10 cellular contexts compared by ENCODE assay signal in the genomic region with DNA sequence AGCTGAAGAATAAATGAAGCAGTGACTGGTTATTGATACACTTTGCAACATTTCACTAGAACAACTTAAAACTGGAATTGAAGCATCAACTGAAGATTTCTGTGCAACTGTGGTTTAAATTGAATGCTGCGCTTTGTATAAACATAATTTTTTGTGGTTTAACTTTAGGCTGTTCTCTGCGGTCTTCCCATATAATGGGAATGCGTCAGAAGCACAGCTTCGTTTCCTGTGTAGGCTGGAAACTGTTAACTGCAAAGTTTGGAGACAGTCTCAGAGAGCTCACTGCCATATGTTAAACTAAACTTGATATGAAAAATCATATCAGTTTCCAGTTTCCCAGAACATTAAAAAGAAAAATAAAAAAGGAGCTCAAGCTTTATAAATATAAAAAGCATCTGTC.
DNase-seq lines count a peak whose midpoint lies in the region; ATAC-seq, FAIRE-seq and TF ChIP-seq lines count a peak whose summit lies in the region.
"Had no signal": no experiment of that assay in that cellular context is flagged by ENCODE, and none has a peak within 500 bp of the region (broad histone marks: within the 10 kb centered on the region; RNA-seq: fewer than 3 reads in every experiment).

No MANE protein-coding gene starts in this region.

- H3K9me3 ChIP-seq in AG04450 (ENCODE audit: control insufficient read depth, insufficient read depth, low read length) (no peaks in the 10 kb centered on the region), pancreas (no peaks in the 10 kb centered on the region), spleen (no peaks in the 10 kb centered on the region)

- intact Hi-C loops in pancreas (cut with DNase I) (no loop called here), spleen (cut with DNase I; ENCODE audit: low total_unique reads) (no loop called here)

- FAIRE-seq in pancreas (lab: Jason Lieb, UNC), result no peak

- CTCF ChIA-PET in AG04450 (lab: Charles Lee), result interaction anchor here (1.6 kb wide), 1 partner anchor 50 kb away, joined by 8 read pairs; no protein-coding TSS in a partner anchor

- no peak for ATAC-seq in pancreas
- ATAC-seq in HG03135 (IDR thresholded peaks at IDR 0.05; ENCODE audit: unreplicated experiment), result no peak

- H3K4me1 Mint-ChIP-seq in T-helper 1 cell treated with Interleukin-12 subunit alpha and Interleukin-12 subunit beta and Interleukin-4 antibody, amounts not matched to agents 30 μg/mL and 1 μg/mL, for 36 hours (ENCODE audit: low read depth), result peaks cover 37% of the 10 kb centered on the region

- peaks cover 3% of the 10 kb centered on the region for H3K27me3 Mint-ChIP-seq in T-helper 1 cell treated with Interleukin-12 subunit alpha and Interleukin-12 subunit beta and Interleukin-4 antibody, amounts not matched to agents 30 μg/mL and 1 μg/mL, for 36 hours (ENCODE audit: low read depth)

- H3K9me3 Mint-ChIP-seq in T-helper 1 cell treated with Interleukin-12 subunit alpha and Interleukin-12 subunit beta and Interleukin-4 antibody, amounts not matched to agents 30 μg/mL and 1 μg/mL, for 36 hours, result no peaks in the 10 kb centered on the region

- TF ChIP-seq CTCF in AG04450 (IDR thresholded peaks at IDR 0.05; ENCODE audit: low read depth, low read length) (no peak), fibroblast of villous mesenchyme (IDR thresholded peaks at IDR 0.05; ENCODE audit: insufficient read depth, low read depth, low read length) (no peak), pancreas (IDR thresholded peaks at IDR 0.05) (no peak), spleen (IDR thresholded peaks at IDR 0.05 in 8 of 11, conservative IDR thresholded peaks at IDR 0.05 in 3 of 11) (no peak)

- H3K36me3 Mint-ChIP-seq in T-helper 1 cell treated with Interleukin-12 subunit alpha and Interleukin-12 subunit beta and Interleukin-4 antibody, amounts not matched to agents 30 μg/mL and 1 μg/mL, for 36 hours (ENCODE audit: low read depth), result no peaks in the 10 kb centered on the region

- no peak for TF ChIP-seq POLR2A in spleen (IDR thresholded peaks at IDR 0.05)

- peak overlapping the region; percentile 5 for H3K4me3 Mint-ChIP-seq in T-helper 1 cell treated with Interleukin-12 subunit alpha and Interleukin-12 subunit beta and Interleukin-4 antibody, amounts not matched to agents 30 μg/mL and 1 μg/mL, for 36 hours

- peak; percentile 82 for DNase-seq in AG04450 (ENCODE audit: low read depth, low spot score)
- peak; percentile 74 for DNase-seq in HCEC 1CT
- DNase-seq in fibroblast of villous mesenchyme (ENCODE audit: low read depth), result peak; percentile 93
- no peak for DNase-seq in pancreas
- DNase-seq in spleen, result no peak
- no peak for DNase-seq in NCI-H526 (lab: John Stamatoyannopoulos, UW)
- DNase-seq: Karpas-422, NCI-H524 treated with DMSO at 0.1 percent for 48 hours had no signal

- H3K4me1 ChIP-seq in pancreas (no peaks in the 10 kb centered on the region), spleen (no peaks in the 10 kb centered on the region)

- no peak overlapping the region for H3K27ac ChIP-seq in AG04450 (ENCODE audit: low read depth, low read length)
- no peak overlapping the region for H3K27ac ChIP-seq in pancreas
- no peak overlapping the region for H3K27ac ChIP-seq in spleen

- POLR2A ChIA-PET in AG04450 (lab: Yijun Ruan, JAX), result no interaction called here

- H3K27me3 ChIP-seq in AG04450 (ENCODE audit: control insufficient read depth, insufficient read depth, low read length) (no peaks in the 10 kb centered on the region), pancreas (no peaks in the 10 kb centered on the region), spleen (replicated peaks in 1 of 7) (no peaks in the 10 kb centered on the region)

- 71 to 76% methylated on average over 4 of the region's 4 CpGs for WGBS in pancreas, 2 donors
- 14 to 46% (median 23%) methylated on average over 4 of the region's 4 CpGs for WGBS in spleen, 5 donors

- H3K36me3 ChIP-seq in pancreas (no peaks in the 10 kb centered on the region), spleen (no peaks in the 10 kb centered on the region)

- no peak overlapping the region for H3K27ac Mint-ChIP-seq in T-helper 1 cell treated with Interleukin-12 subunit alpha and Interleukin-12 subunit beta and Interleukin-4 antibody, amounts not matched to agents 30 μg/mL and 1 μg/mL, for 36 hours

- H3K4me3 ChIP-seq in AG04450 (ENCODE audit: low read depth, low read length) (no peak overlapping the region), fibroblast of villous mesenchyme (ENCODE audit: low read depth, low read length) (no peak overlapping the region), pancreas (no peak overlapping the region), spleen (no peak overlapping the region)

Comparison
In these comparisons a context has a peak if more than half of its experiments do, and no peak if none do; other contexts are left out.
1. DNase-seq: peak in AG04450 (single experiment), HCEC 1CT (single experiment) and fibroblast of villous mesenchyme (single experiment); none in pancreas (0 of 6), spleen (single experiment) and NCI-H526 (0 of 2).